In genomic region chr5:127830157-127830556, GRCh38 we compare ENCODE assay signal across 1 cellular context.
TF ChIP-seq lines count a peak whose summit lies in the region.

No MANE protein-coding gene starts in this region.

TF ChIP-seq in IMR-90, 13 proteins besides CTCF, POLR2A, EP300 and RAD21 (continued from another document):
- peak; percentile 67; the same call in 1 of the 2 replicates for TF ChIP-seq CEBPB (IDR thresholded peaks at IDR 0.05; ENCODE audit: low read depth, low read length)
TF ChIP-seq in IMR-90: peak in this region for 1.
